ENCODE assay signal across 15 cellular contexts in the genomic region with DNA sequence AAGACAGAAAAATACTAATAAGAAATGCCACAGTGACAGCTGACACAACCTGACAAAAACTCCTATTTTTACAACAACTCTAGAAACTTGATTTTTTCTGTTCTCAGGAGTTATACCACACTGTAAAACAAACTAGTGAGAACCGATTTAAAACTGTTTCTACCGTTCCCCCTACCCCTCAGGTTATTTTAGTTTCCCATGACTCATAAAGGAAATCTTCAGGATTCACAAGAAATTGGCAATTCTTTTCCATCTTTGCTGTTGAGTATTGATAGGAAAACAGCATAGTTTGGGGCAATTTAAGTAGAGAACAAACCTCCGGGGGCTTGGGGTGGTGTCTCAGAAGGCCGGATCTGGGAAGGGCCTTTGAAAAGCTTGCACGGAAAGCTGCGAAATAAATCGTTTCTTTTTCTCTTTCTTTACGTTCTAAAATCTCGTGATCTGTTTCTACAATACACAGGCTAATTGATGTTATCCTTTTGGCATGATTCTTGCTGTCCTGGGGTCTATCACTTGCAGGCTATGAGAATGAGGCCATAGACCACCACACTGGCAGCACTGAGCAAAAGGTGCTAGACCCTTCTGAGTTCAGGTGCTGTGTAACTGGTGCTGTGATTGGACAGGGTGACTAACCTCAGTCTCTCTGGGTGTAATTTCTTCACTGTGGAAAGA.
DNase-seq lines count a peak whose midpoint lies in the region; TF ChIP-seq lines count a peak whose summit lies in the region.
"Had no signal": no experiment of that assay in that cellular context is flagged by ENCODE, and none has a peak within 500 bp of the region (broad histone marks: within the 10 kb centered on the region; RNA-seq: fewer than 3 reads in every experiment).

No MANE protein-coding gene starts in this region.

- H3K36me3 ChIP-seq in SU-DHL-6 (ENCODE audit: low read length) = no peaks in the 10 kb centered on the region
- H3K36me3 ChIP-seq in iPS-20b (ENCODE audit: insufficient read depth, low read depth, low read length) = no peaks in the 10 kb centered on the region
- peaks cover 0 to 16% of the 10 kb centered on the region in 2 donors for H3K36me3 ChIP-seq in stomach smooth muscle (ENCODE audit: control insufficient read depth in 2 of 2, insufficient read depth in 2 of 2, low read length in 2 of 2)
- H3K36me3 ChIP-seq: cardiac muscle cell had no signal

- peaks cover 78% of the 10 kb centered on the region for H3F3A ChIP-seq in SU-DHL-6 (ENCODE audit: insufficient read depth)

- H3K4me1 ChIP-seq in iPS-20b (ENCODE audit: insufficient read depth, low read length) (peaks cover 3% of the 10 kb centered on the region; the same call in 1 of the 2 replicates), stomach smooth muscle (ENCODE audit: control insufficient read depth, insufficient read depth, low read length) (peaks cover 39% of the 10 kb centered on the region)

- H3K36me3 Mint-ChIP-seq in activated CD4-positive, alpha-beta T cell treated with anti-CD3 and anti-CD28 coated beads, Interleukin-2, amount 10 ng/mL, durations not matched to agents 24 days and 14 days (ENCODE audit: low read depth) = peaks cover 18% of the 10 kb centered on the region

- no peaks in the 10 kb centered on the region for H3K27me3 Mint-ChIP-seq in activated CD4-positive, alpha-beta T cell treated with anti-CD3 and anti-CD28 coated beads, Interleukin-2, amount 10 ng/mL, durations not matched to agents 24 days and 14 days
- H3K27me3 Mint-ChIP-seq: activated CD4-positive, alpha-beta T cell treated with anti-CD3 and anti-CD28 coated beads, Interleukin-2, amount 10 ng/mL, durations not matched to agents 7 days and 5 days had no signal

- H3K4me2 ChIP-seq in SU-DHL-6 (ENCODE audit: low read depth, low read length, poor library complexity, severe bottlenecking) = peak overlapping the region; percentile 85

- H3K27ac ChIP-seq in SU-DHL-6 (ENCODE audit: low read depth, low read length) (peak overlapping the region; percentile 99), iPS-20b (ENCODE audit: low read length) (no peak overlapping the region), stomach smooth muscle (ENCODE audit: low read length) (peak overlapping the region; percentile 78)
- H3K27ac ChIP-seq: cardiac muscle cell had no signal

- no peaks in the 10 kb centered on the region for H3K9me3 ChIP-seq in SU-DHL-6 (ENCODE audit: insufficient read depth, low read length)
- no peaks in the 10 kb centered on the region for H3K9me3 ChIP-seq in iPS-20b (ENCODE audit: insufficient read depth, low read depth, low read length)
- no peaks in the 10 kb centered on the region for H3K9me3 ChIP-seq in stomach smooth muscle (ENCODE audit: control insufficient read depth in 2 of 2, low read length in 2 of 2)

- H4K20me1 ChIP-seq in SU-DHL-6 (ENCODE audit: low read depth, low read length) = no peaks in the 10 kb centered on the region

- peaks cover 21% of the 10 kb centered on the region for H3K4me1 Mint-ChIP-seq in activated CD4-positive, alpha-beta T cell treated with anti-CD3 and anti-CD28 coated beads, Interleukin-2, amount 10 ng/mL, durations not matched to agents 24 days and 14 days

- peak overlapping the region; percentile 21 for H3K27ac Mint-ChIP-seq in activated CD4-positive, alpha-beta T cell treated with anti-CD3 and anti-CD28 coated beads, Interleukin-2, amount 10 ng/mL, durations not matched to agents 24 days and 14 days
- H3K27ac Mint-ChIP-seq: activated CD4-positive, alpha-beta T cell treated with anti-CD3 and anti-CD28 coated beads, Interleukin-2, amount 10 ng/mL, durations not matched to agents 7 days and 5 days had no signal

- H2AFZ ChIP-seq in SU-DHL-6 (ENCODE audit: low read depth, low read length, severe bottlenecking) = no peak overlapping the region

- intact Hi-C loops in activated CD4-positive, alpha-beta T cell treated with anti-CD3 and anti-CD28 coated beads, Interleukin-2, amount 10 ng/mL, durations not matched to agents 24 days and 14 days (cut with micrococcal nuclease) = no loop called here

- H3K27me3 ChIP-seq in SU-DHL-6 (ENCODE audit: low read length) (no peaks in the 10 kb centered on the region), iPS-20b (ENCODE audit: insufficient read depth, low read length) (no peaks in the 10 kb centered on the region), stomach smooth muscle (ENCODE audit: control insufficient read depth in 1 of 2, insufficient read depth in 2 of 2, low read length in 2 of 2) (no peaks in the 10 kb centered on the region)
- H3K27me3 ChIP-seq: cardiac muscle cell had no signal

- H3K9ac ChIP-seq in SU-DHL-6 (ENCODE audit: low read length) = peak overlapping the region; percentile 68
- 0 out of 2 replicates have a peak overlapping the region, but pooled peaks have one; percentile 5 for H3K9ac ChIP-seq in iPS-20b (ENCODE audit: low read depth, low read length)
- no peak overlapping the region for H3K9ac ChIP-seq in stomach smooth muscle (ENCODE audit: low read length in 2 of 2)

- peak overlapping the region; percentile 17 for H3K4me3 ChIP-seq in SU-DHL-6 (ENCODE audit: insufficient read depth, low read length, poor library complexity, severe bottlenecking)
- no peak overlapping the region for H3K4me3 ChIP-seq in iPS-20b (ENCODE audit: low read length)
- peak overlapping the region in 1 of 2 donors; percentile 10 for H3K4me3 ChIP-seq in stomach smooth muscle (ENCODE audit: low read length in 2 of 2)
- H3K4me3 ChIP-seq: cardiac muscle cell had no signal

- no peak overlapping the region for H3K4me3 Mint-ChIP-seq in activated CD4-positive, alpha-beta T cell treated with anti-CD3 and anti-CD28 coated beads, Interleukin-2, amount 10 ng/mL, durations not matched to agents 24 days and 14 days
- H3K4me3 Mint-ChIP-seq: activated CD4-positive, alpha-beta T cell treated with anti-CD3 and anti-CD28 coated beads, Interleukin-2, amount 10 ng/mL, durations not matched to agents 7 days and 5 days; CD8-positive, alpha-beta memory T cell had no signal

- H3K79me2 ChIP-seq in SU-DHL-6 (ENCODE audit: insufficient read depth, low read length) = peaks cover 8% of the 10 kb centered on the region; the same call in 1 of the 2 replicates

- no peaks in the 10 kb centered on the region for H3K9me2 ChIP-seq in SU-DHL-6 (replicated peaks; ENCODE audit: insufficient read depth, low read length)

- no peak for DNase-seq in activated CD4-positive, alpha-beta T cell treated with anti-CD3 and anti-CD28 coated beads, Interleukin-2, amount 10 ng/mL, durations not matched to agents 24 days and 14 days
- DNase-seq in activated CD4-positive, alpha-beta T cell treated with anti-CD3 and anti-CD28 coated beads, Interleukin-2, amount 50 U/mL, for 48 hours = no peak
- no peak for DNase-seq in Kasumi-1 (lab: John Stamatoyannopoulos, UW)
- no peak for DNase-seq in NCI-H2171 (lab: John Stamatoyannopoulos, UW)
- no peak for DNase-seq in KBM-7
- DNase-seq: activated CD4-positive, alpha-beta T cell treated with anti-CD3 and anti-CD28 coated beads, Interleukin-2, amount 10 ng/mL, durations not matched to agents 7 days and 5 days; activated effector memory CD4-positive, alpha-beta T cell treated with anti-CD3 and anti-CD28 coated beads, Interleukin-2, amount 50 U/mL, for 16 hours; CD8-positive, alpha-beta memory T cell; erythroblast; NCI-H187; substantia nigra had no signal

- no peak for TF ChIP-seq CTCF in SU-DHL-6 (IDR thresholded peaks at IDR 0.05; ENCODE audit: insufficient read depth, low read length, poor library complexity, severe bottlenecking)

- H3K9me3 Mint-ChIP-seq in activated CD4-positive, alpha-beta T cell treated with anti-CD3 and anti-CD28 coated beads, Interleukin-2, amount 10 ng/mL, durations not matched to agents 24 days and 14 days = no peaks in the 10 kb centered on the region
- H3K9me3 Mint-ChIP-seq: activated CD4-positive, alpha-beta T cell treated with anti-CD3 and anti-CD28 coated beads, Interleukin-2, amount 10 ng/mL, durations not matched to agents 7 days and 5 days; CD8-positive, alpha-beta memory T cell had no signal

- in situ Hi-C loops in KBM-7 (cut with MboI; ENCODE audit: low pct_unique_long_range_greater_than_20kb, low sequenced_read_pairs) = no loop called here

Comparison
In these comparisons a context has a peak if more than half of its experiments do, and no peak if none do; other contexts are left out.
1. H3K9ac ChIP-seq: peak in SU-DHL-6 (single experiment) and iPS-20b (single experiment); none in stomach smooth muscle (0 of 2).